ENCODE assay signal across 18 cellular contexts in the genomic region with DNA sequence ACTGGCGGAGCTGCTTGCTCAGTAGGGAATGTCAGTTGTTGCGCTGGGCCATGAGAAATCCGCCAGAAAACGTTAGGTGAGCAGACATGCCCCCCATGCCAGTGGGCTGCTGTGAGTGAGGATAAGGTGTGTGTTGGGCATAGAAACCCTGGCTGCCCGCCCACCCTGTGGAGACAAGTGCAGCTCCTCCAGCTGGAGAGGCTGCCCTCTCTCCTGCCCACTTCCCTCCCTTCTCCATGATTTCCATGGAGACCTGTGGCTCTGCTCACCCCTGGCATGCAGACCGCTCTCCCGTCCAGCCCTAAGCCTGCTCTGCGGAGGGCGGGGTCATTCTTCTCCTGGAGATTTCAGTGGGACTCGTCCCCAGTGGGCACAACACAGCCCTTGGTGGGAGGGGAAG.
"Had no signal": no experiment of that assay in that cellular context is flagged by ENCODE, and none has a peak within 500 bp of the region (broad histone marks: within the 10 kb centered on the region; RNA-seq: fewer than 3 reads in every experiment).

No MANE protein-coding gene starts in this region.

- H3K9me3 ChIP-seq: esophagus muscularis mucosa, gastroesophageal sphincter, mucosa of descending colon, tibial artery, uterus had no signal

- H3K36me3 ChIP-seq: tibial artery, uterus had no signal

- H3K4me3 ChIP-seq: esophagus muscularis mucosa, gastroesophageal sphincter, mucosa of descending colon, tibial artery, uterus had no signal

- DNase-seq: activated CD4-positive, alpha-beta T cell treated with anti-CD3 and anti-CD28 coated beads for 36 hours; activated CD4-positive, alpha-beta T cell treated with anti-CD3 and anti-CD28 coated beads, Interleukin-2, amount 50 U/mL, for 48 hours; activated gamma-delta T cell; activated T-cell treated with anti-CD3 and anti-CD28 coated beads, Interleukin-2, amount 50 U/mL, for 48 hours; effector CD8-positive, alpha-beta T cell; left ventricle myocardium superior; naive B cell; nucleus accumbens; retina; T-cell; uterus had no signal

- H3K27ac ChIP-seq: esophagus muscularis mucosa, gastroesophageal sphincter, tibial artery, uterus had no signal

- H3K36me3 Mint-ChIP-seq: activated naive CD8-positive, alpha-beta T cell; memory B cell; naive B cell; T-cell had no signal

- H3K27me3 ChIP-seq: esophagus muscularis mucosa, gastroesophageal sphincter had no signal

- H3K4me3 Mint-ChIP-seq: activated CD4-positive, alpha-beta T cell treated with anti-CD3 and anti-CD28 coated beads for 36 hours; memory B cell; naive B cell; WTC11 had no signal

- H3K4me1 Mint-ChIP-seq: memory B cell, WTC11 had no signal

- ATAC-seq: activated CD4-positive, alpha-beta T cell treated with anti-CD3 and anti-CD28 coated beads for 36 hours; gastroesophageal sphincter; left ventricle myocardium superior; mucosa of descending colon; T-cell; WTC11 had no signal

- H3K27ac Mint-ChIP-seq: activated CD4-positive, alpha-beta T cell treated with anti-CD3 and anti-CD28 coated beads for 36 hours; activated naive CD8-positive, alpha-beta T cell; memory B cell; naive B cell; WTC11 had no signal

- H3K9me3 Mint-ChIP-seq: memory B cell, naive B cell, T-cell had no signal

- H3K4me1 ChIP-seq: esophagus muscularis mucosa, gastroesophageal sphincter, tibial artery, uterus had no signal
